In the genomic region with DNA sequence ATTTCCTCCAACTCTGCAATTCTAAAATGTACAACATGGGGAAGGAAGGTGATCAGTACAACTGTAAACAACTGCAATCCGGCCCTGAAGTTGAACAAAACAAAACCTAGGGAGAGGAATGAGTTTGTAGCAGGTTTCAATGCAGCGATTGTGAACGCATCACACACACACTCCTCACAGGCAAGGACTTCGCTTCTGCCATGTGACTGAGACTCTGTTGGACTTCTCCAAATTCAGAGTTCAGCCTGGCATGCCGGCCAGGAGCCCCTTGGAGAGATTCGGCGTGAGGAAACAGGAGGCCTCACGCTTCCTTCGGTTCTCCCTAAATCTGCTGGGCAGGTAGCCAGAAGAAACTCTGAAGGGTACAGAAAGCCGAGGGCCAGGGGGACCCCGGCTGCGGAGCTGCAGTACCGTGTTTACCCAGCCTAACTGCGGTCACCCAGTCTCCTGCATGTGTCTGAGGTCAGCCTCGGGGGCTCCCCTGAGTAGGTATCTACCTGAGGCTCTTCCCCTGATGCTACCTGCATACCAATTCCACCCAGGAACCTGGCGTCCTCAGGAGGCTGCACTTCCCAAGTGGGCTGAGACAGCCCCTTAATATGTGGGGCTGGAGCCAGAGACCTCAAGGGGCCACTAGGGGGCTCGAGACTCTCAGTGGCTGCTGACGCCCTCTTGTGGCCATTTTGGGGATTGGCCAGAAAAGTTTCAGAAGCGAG, we compare ENCODE assay signal across 2 cellular contexts.
TF ChIP-seq lines count a peak whose summit lies in the region.

No MANE protein-coding gene starts in this region.

TF ChIP-seq in HEK293, 187 proteins besides CTCF, POLR2A, EP300 and RAD21 (continues in another document):
- TF ChIP-seq ZNF157 (tag by site-specific recombination; IDR thresholded peaks at IDR 0.05) (no peak), ZBTB20 (tag by site-specific recombination; IDR thresholded peaks at IDR 0.05) (no peak), SALL2 (tag by site-specific recombination; IDR thresholded peaks at IDR 0.05; ENCODE audit: borderline replicate concordance) (no peak), YY1 (tag by site-specific recombination; IDR thresholded peaks at IDR 0.05) (no peak), ZNF155 (tag by site-specific recombination; IDR thresholded peaks at IDR 0.05) (no peak), ZNF426 (tag by site-specific recombination; IDR thresholded peaks at IDR 0.05) (no peak), KLF8 (tag by site-specific recombination; IDR thresholded peaks at IDR 0.05) (peak; percentile 24; the same call in 1 of the 2 replicates), KLF10 (tag by site-specific recombination; IDR thresholded peaks at IDR 0.05) (0 out of 2 replicates have a peak, but pooled peaks have one; percentile 39), ZNF623 (tag by site-specific recombination; IDR thresholded peaks at IDR 0.05) (no peak), ZNF138 (tag by site-specific recombination; IDR thresholded peaks at IDR 0.05; ENCODE audit: borderline replicate concordance) (no peak), ZNF280C (tag by site-specific recombination; IDR thresholded peaks at IDR 0.05) (no peak), ZBTB21 (tag by site-specific recombination; IDR thresholded peaks at IDR 0.05) (no peak), TRIM28 (IDR thresholded peaks at IDR 0.05; ENCODE audit: borderline replicate concordance, low read length) (no peak), ZNF513 (tag by site-specific recombination; IDR thresholded peaks at IDR 0.05) (no peak), ZNF184 (tag by site-specific recombination; IDR thresholded peaks at IDR 0.05) (no peak), ZBTB26 (tag by site-specific recombination; optimal IDR thresholded peaks at IDR 0.05) (no peak), KLF16 (tag by site-specific recombination; IDR thresholded peaks at IDR 0.05) (no peak), ZBTB17 (tag by site-specific recombination; IDR thresholded peaks at IDR 0.05) (peak; percentile 52; the same call in 1 of the 2 replicates), ZNF292 (tag by site-specific recombination; IDR thresholded peaks at IDR 0.05; ENCODE audit: borderline replicate concordance, low read depth) (no peak), ZNF211 (tag by site-specific recombination; IDR thresholded peaks at IDR 0.05; ENCODE audit: low read depth) (no peak), SP2 (tag by site-specific recombination; IDR thresholded peaks at IDR 0.05) (no peak), ZFHX2 (tag by site-specific recombination; conservative IDR thresholded peaks at IDR 0.05) (no peak)
- TF ChIP-seq, protein P1, sequence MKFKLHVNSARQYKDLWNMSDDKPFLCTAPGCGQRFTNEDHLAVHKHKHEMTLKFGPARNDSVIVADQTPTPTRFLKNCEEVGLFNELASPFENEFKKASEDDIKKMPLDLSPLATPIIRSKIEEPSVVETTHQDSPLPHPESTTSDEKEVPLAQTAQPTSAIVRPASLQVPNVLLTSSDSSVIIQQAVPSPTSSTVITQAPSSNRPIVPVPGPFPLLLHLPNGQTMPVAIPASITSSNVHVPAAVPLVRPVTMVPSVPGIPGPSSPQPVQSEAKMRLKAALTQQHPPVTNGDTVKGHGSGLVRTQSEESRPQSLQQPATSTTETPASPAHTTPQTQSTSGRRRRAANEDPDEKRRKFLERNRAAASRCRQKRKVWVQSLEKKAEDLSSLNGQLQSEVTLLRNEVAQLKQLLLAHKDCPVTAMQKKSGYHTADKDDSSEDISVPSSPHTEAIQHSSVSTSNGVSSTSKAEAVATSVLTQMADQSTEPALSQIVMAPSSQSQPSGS (tag by site-specific recombination; IDR thresholded peaks at IDR 0.05; ENCODE audit: low read depth): no peak
- TF ChIP-seq, protein P2, sequence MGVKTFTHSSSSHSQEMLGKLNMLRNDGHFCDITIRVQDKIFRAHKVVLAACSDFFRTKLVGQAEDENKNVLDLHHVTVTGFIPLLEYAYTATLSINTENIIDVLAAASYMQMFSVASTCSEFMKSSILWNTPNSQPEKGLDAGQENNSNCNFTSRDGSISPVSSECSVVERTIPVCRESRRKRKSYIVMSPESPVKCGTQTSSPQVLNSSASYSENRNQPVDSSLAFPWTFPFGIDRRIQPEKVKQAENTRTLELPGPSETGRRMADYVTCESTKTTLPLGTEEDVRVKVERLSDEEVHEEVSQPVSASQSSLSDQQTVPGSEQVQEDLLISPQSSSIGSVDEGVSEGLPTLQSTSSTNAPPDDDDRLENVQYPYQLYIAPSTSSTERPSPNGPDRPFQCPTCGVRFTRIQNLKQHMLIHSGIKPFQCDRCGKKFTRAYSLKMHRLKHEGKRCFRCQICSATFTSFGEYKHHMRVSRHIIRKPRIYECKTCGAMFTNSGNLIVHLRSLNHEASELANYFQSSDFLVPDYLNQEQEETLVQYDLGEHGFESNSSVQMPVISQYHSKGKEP (tag by site-specific recombination; IDR thresholded peaks at IDR 0.05): no peak

TF ChIP-seq in GM12878, 131 proteins besides CTCF, POLR2A, EP300 and RAD21 (continues in another document):
- no peak for TF ChIP-seq ZBTB4 (CRISPR knock-in tag; IDR thresholded peaks at IDR 0.05)
- TF ChIP-seq ZZZ3 (IDR thresholded peaks at IDR 0.05; ENCODE audit: control insufficient read depth, insufficient read length, low read depth): no peak
- TF ChIP-seq FOXM1 (IDR thresholded peaks at IDR 0.05; ENCODE audit: low read depth, low read length): peak; percentile 64; the same call in 1 of the 2 replicates
- TF ChIP-seq YY1 (IDR thresholded peaks at IDR 0.05; ENCODE audit: low read depth, low read length): peak; percentile 84
- peak; percentile 56 for TF ChIP-seq NR2F1 (conservative IDR thresholded peaks at IDR 0.05)
- TF ChIP-seq ASH2L (IDR thresholded peaks at IDR 0.05; ENCODE audit: borderline replicate concordance, low read depth): no peak
- TF ChIP-seq, protein P3, sequence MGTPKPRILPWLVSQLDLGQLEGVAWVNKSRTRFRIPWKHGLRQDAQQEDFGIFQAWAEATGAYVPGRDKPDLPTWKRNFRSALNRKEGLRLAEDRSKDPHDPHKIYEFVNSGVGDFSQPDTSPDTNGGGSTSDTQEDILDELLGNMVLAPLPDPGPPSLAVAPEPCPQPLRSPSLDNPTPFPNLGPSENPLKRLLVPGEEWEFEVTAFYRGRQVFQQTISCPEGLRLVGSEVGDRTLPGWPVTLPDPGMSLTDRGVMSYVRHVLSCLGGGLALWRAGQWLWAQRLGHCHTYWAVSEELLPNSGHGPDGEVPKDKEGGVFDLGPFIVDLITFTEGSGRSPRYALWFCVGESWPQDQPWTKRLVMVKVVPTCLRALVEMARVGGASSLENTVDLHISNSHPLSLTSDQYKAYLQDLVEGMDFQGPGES (IDR thresholded peaks at IDR 0.05): no peak
- peak; percentile 94 for TF ChIP-seq SMC3 (IDR thresholded peaks at IDR 0.05; ENCODE audit: borderline replicate concordance, low read length)
- 0 out of 2 replicates have a peak, but pooled peaks have one; percentile 62 for TF ChIP-seq ZNF207 (IDR thresholded peaks at IDR 0.05; ENCODE audit: borderline replicate concordance)
- TF ChIP-seq, protein P4, sequence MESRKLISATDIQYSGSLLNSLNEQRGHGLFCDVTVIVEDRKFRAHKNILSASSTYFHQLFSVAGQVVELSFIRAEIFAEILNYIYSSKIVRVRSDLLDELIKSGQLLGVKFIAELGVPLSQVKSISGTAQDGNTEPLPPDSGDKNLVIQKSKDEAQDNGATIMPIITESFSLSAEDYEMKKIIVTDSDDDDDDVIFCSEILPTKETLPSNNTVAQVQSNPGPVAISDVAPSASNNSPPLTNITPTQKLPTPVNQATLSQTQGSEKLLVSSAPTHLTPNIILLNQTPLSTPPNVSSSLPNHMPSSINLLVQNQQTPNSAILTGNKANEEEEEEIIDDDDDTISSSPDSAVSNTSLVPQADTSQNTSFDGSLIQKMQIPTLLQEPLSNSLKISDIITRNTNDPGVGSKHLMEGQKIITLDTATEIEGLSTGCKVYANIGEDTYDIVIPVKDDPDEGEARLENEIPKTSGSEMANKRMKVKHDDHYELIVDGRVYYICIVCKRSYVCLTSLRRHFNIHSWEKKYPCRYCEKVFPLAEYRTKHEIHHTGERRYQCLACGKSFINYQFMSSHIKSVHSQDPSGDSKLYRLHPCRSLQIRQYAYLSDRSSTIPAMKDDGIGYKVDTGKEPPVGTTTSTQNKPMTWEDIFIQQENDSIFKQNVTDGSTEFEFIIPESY (IDR thresholded peaks at IDR 0.05): 0 out of 2 replicates have a peak, but pooled peaks have one; percentile 55
- TF ChIP-seq ZNF217 (IDR thresholded peaks at IDR 0.05): no peak
- no peak for TF ChIP-seq E4F1 (IDR thresholded peaks at IDR 0.05; ENCODE audit: borderline replicate concordance, partially characterized antibody)
- TF ChIP-seq BHLHE40 (IDR thresholded peaks at IDR 0.05; ENCODE audit: borderline replicate concordance in 1 of 2, low read depth in 2 of 2, low read length in 1 of 2): peak; percentile 12 to 40; a peak in 2 of 4 replicates
- TF ChIP-seq HCFC1 (IDR thresholded peaks at IDR 0.05; ENCODE audit: low read length): 0 out of 2 replicates have a peak, but pooled peaks have one; percentile 23
- TF ChIP-seq SKIL (IDR thresholded peaks at IDR 0.05; ENCODE audit: low read depth, poor library complexity, severe bottlenecking): peak; percentile 46
- TF ChIP-seq GATAD2B (conservative IDR thresholded peaks at IDR 0.05; ENCODE audit: low read depth): peak; percentile 62; the same call in 1 of the 2 replicates
- no peak for TF ChIP-seq RCOR1 (conservative IDR thresholded peaks at IDR 0.05; ENCODE audit: low read depth, low read length)
- TF ChIP-seq PRDM15 (CRISPR knock-in tag; IDR thresholded peaks at IDR 0.05): no peak
- peak; percentile 60; the same call in 1 of the 2 replicates for TF ChIP-seq CREB1 (IDR thresholded peaks at IDR 0.05; ENCODE audit: low read depth)
